18 cellular contexts compared by ENCODE assay signal in genomic region chr10:130491698-130492050, GRCh38.
DNase-seq lines count a peak whose midpoint lies in the region; ATAC-seq and TF ChIP-seq lines count a peak whose summit lies in the region.
"Had no signal": no experiment of that assay in that cellular context is flagged by ENCODE, and none has a peak within 500 bp of the region (broad histone marks: within the 10 kb centered on the region; RNA-seq: fewer than 3 reads in every experiment).

No MANE protein-coding gene starts in this region.

- H3K9me3 ChIP-seq in WERI-Rb-1 (ENCODE audit: severe bottlenecking), result no peaks in the 10 kb centered on the region
- H3K9me3 ChIP-seq: A549, Peyer's patch had no signal

- TF ChIP-seq CTCF in WERI-Rb-1 (IDR thresholded peaks at IDR 0.05; ENCODE audit: low read depth, low read length), result no peak

- no peak for ATAC-seq in sciatic nerve
- ATAC-seq: A549 had no signal

- no peaks in the 10 kb centered on the region for H3K36me3 ChIP-seq in WERI-Rb-1
- H3K36me3 ChIP-seq: Peyer's patch had no signal

- no peak overlapping the region for H3K4me3 ChIP-seq in WERI-Rb-1 (ENCODE audit: low read depth, low read length)
- H3K4me3 ChIP-seq: A549, Peyer's patch had no signal

- H3K27ac ChIP-seq in WERI-Rb-1, result peak overlapping the region; percentile 95
- H3K27ac ChIP-seq: A549, C4-2B, Peyer's patch had no signal

- H3K27me3 ChIP-seq in WERI-Rb-1 (ENCODE audit: insufficient read depth, low read depth, severe bottlenecking), result no peaks in the 10 kb centered on the region
- H3K27me3 ChIP-seq: Peyer's patch had no signal

- intact Hi-C loops in sciatic nerve (cut with DNase I), result no loop called here

- DNase-seq in NCI-H748 (lab: John Stamatoyannopoulos, UW; ENCODE audit: unreplicated experiment), result peak; percentile 63
- no peak for DNase-seq in NCI-H748 treated with DMSO at 0.1 percent for 48 hours (lab: John Stamatoyannopoulos, UW)
- DNase-seq in NCI-H1092 (lab: John Stamatoyannopoulos, UW), result peak; percentile 28
- peak; percentile 66 for DNase-seq in WERI-Rb-1
- DNase-seq in sciatic nerve (ENCODE audit: low spot score), result peak; percentile 19
- no peak for DNase-seq in activated T-cell treated with anti-CD3 and anti-CD28 coated beads, Interleukin-2, amount 50 U/mL, for 48 hours
- no peak for DNase-seq in DMS53 (lab: John Stamatoyannopoulos, UW)
- DNase-seq in 8988T, result no peak
- DNase-seq: COR-L47, KG1, NCI-H1105, NCI-H187 treated with DMSO at 0.1 percent for 48 hours, NCI-H446, NCI-H774, SHP77 treated with DMSO at 0.1 percent for 48 hours had no signal

Comparison
In these comparisons a context has a peak if more than half of its experiments do, and no peak if none do; other contexts are left out.
1. DNase-seq: peak in NCI-H748 (single experiment), NCI-H1092 (single experiment), WERI-Rb-1 (single experiment) and sciatic nerve (single experiment); none in NCI-H748 treated with DMSO at 0.1 percent for 48 hours (single experiment), activated T-cell treated with anti-CD3 and anti-CD28 coated beads, Interleukin-2, amount 50 U/mL, for 48 hours (0 of 2), DMS53 (single experiment) and 8988T (single experiment).